In genomic region chr1:68433386-68433785, GRCh38 we compare ENCODE assay signal across 27 cellular contexts.
"Had no signal": no experiment of that assay in that cellular context is flagged by ENCODE, and none has a peak within 500 bp of the region (broad histone marks: within the 10 kb centered on the region; RNA-seq: fewer than 3 reads in every experiment).

No MANE protein-coding gene starts in this region.

- DNase-seq: activated CD4-positive, alpha-beta T cell treated with anti-CD3 and anti-CD28 coated beads for 1 hour; activated CD4-positive, alpha-beta T cell treated with anti-CD3 and anti-CD28 coated beads for 48 hours; activated CD4-positive, alpha-beta T cell treated with anti-CD3 and anti-CD28 coated beads, Interleukin-2, amount 50 U/mL, for 4 hours; activated CD4-positive, CD25-positive, alpha-beta regulatory T cell; activated CD8-positive, alpha-beta T cell treated with anti-CD3 and anti-CD28 coated beads for 36 hours; activated gamma-delta T cell; activated naive CD4-positive, alpha-beta T cell treated with Interleukin-2 at 50 U/mL for 16 hours; activated naive CD8-positive, alpha-beta T cell treated with anti-CD3 and anti-CD28 coated beads, Interleukin-2, amount 10 ng/mL, durations not matched to agents 7 days and 5 days; activated T-cell treated with anti-CD3 and anti-CD28 coated beads, Interleukin-2, amount 50 U/mL, for 24 hours; NCI-H1092 treated with DMSO at 0.1 percent for 48 hours; NCI-H1417; NCI-H146; NCI-H187; NCI-H2029 treated with DMSO at 0.1 percent for 48 hours; NCI-H2107; NCI-H2171; NCI-H510A; NCI-H526; NCI-H748 treated with DMSO at 0.1 percent for 48 hours; NK-92 treated with Interleukin-12 subunit alpha and Interleukin-12 subunit beta, amount 100 ng/mL, for 24 hours; SHP77; SJCRH30; T1000; WERI-Rb-1 had no signal

- H3K36me3 ChIP-seq: ascending aorta, cardiac muscle cell, SJCRH30, WERI-Rb-1 had no signal

- H3K9me3 ChIP-seq: ascending aorta had no signal

- ATAC-seq: activated CD8-positive, alpha-beta T cell treated with anti-CD3 and anti-CD28 coated beads for 36 hours had no signal

- H3K4me1 ChIP-seq: ascending aorta, SJCRH30 had no signal

- H3K4me3 ChIP-seq: ascending aorta, cardiac muscle cell, SJCRH30, SK-N-MC had no signal

- H3K27ac ChIP-seq: ascending aorta, cardiac muscle cell, SJCRH30, SK-N-MC, WERI-Rb-1 had no signal
